Comparison of ENCODE assay signal across 9 cellular contexts in the genomic region with DNA sequence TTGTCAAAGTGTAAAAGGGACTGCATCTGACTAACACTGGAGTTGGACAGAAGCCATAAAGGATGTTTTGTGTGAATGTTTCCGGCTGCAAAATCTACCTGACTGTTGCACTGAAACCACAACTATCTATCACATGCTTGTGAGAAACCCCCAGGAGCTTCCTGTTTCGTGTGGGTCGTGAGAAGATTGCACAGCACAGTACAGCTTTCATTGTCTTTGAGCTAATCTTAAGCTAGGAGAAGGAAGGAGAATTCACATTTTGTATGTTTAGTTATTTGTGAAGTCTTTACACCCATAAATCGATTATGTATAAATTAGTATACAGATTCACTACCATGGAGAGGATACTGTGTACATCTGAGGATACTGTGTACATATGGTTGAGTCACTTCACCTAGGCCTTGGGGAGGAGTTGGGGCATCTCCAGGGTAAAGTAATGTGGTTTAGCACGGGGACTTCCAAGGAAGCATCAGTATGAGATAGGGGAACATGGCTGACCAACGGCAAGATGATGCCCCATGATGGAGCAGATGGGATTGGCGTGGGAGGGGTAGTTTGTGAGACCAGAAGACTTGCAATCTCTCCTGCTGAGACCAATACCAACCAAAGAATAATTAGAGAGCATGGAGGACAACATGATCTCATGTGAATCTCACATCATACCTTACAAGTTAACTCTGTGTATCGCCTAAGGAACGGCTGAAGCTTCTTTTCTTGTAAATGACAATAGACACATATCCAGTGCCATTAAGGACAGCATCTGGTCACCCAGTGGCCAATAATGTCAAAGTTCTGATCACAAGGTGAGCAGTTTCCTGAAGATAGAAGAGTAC. TPM values are rescaled to one million over a fixed set of nuclear protein-coding genes. Genes with fewer than 3 reads are reported as not detected.
DNase-seq lines count a peak whose midpoint lies in the region; ATAC-seq and TF ChIP-seq lines count a peak whose summit lies in the region.
"Had no signal": no experiment of that assay in that cellular context is flagged by ENCODE, and none has a peak within 500 bp of the region (broad histone marks: within the 10 kb centered on the region; RNA-seq: fewer than 3 reads in every experiment).

No MANE protein-coding gene starts in this region.

- in situ Hi-C loops in HAP-1 (cut with MboI; ENCODE audit: low sequenced_read_pairs) = no loop called here

- CTCF ChIA-PET in OCI-LY7 (lab: Charles Lee; ENCODE audit: unreplicated experiment) = interaction anchor here (1.3 kb wide), 1 partner anchor 10 kb away, joined by 4 read pairs; no protein-coding TSS in a partner anchor

- H4K20me1 ChIP-seq in OCI-LY7 (ENCODE audit: insufficient read depth, low read length) = no peaks in the 10 kb centered on the region

- peaks cover 8% of the 10 kb centered on the region for H3K27me3 ChIP-seq in endodermal cell (ENCODE audit: control insufficient read depth, insufficient read depth, low read length, poor library complexity, severe bottlenecking)
- no peaks in the 10 kb centered on the region for H3K27me3 ChIP-seq in HAP-1 (ENCODE audit: low read depth)

- no peaks in the 10 kb centered on the region for H3K9me3 ChIP-seq in OCI-LY7 (ENCODE audit: low read length)
- H3K9me3 ChIP-seq in endodermal cell (ENCODE audit: control insufficient read depth, low read length) = no peaks in the 10 kb centered on the region
- H3K9me3 ChIP-seq in HAP-1 = no peaks in the 10 kb centered on the region

- H3K27ac Mint-ChIP-seq in naive thymus-derived CD8-positive, alpha-beta T cell = peak overlapping the region; percentile 93 to 100 (median 98)
- no peak overlapping the region for H3K27ac Mint-ChIP-seq in endodermal cell

- H3K36me3 Mint-ChIP-seq in naive thymus-derived CD8-positive, alpha-beta T cell = peaks cover 0 to 2% (median 0%) of the 10 kb centered on the region in 3 donors
- H3K36me3 Mint-ChIP-seq in endodermal cell (ENCODE audit: low read depth) = no peaks in the 10 kb centered on the region

- H3K27ac ChIP-seq in OCI-LY7 (ENCODE audit: low read depth, low read length, poor library complexity, severe bottlenecking) (peak overlapping the region; percentile 98), endodermal cell (ENCODE audit: low read depth, low read length) (no peak overlapping the region)
- H3K27ac ChIP-seq: VCaP had no signal

- H3K9me3 Mint-ChIP-seq in naive thymus-derived CD8-positive, alpha-beta T cell = no peaks in the 10 kb centered on the region
- H3K9me3 Mint-ChIP-seq in endodermal cell = peaks cover 39% of the 10 kb centered on the region

- intact Hi-C loops in OCI-LY7 (cut with micrococcal nuclease; ENCODE audit: unreplicated experiment) = loop anchor here (2.0 to 10.0 kb wide), 4 partner anchors 83 to 647 kb away; partner anchors contain the start of genes OFD1, TLR7 and TRAPPC2

- TF ChIP-seq CTCF in OCI-LY7 (conservative IDR thresholded peaks at IDR 0.05; ENCODE audit: low read length) (no peak), endodermal cell (conservative IDR thresholded peaks at IDR 0.05) (no peak)

- ATAC-seq in GM18519 (IDR thresholded peaks at IDR 0.05; ENCODE audit: low FRiP score, unreplicated experiment) = peak; percentile 49
- peak; percentile 72 for ATAC-seq in HG02870 (IDR thresholded peaks at IDR 0.05; ENCODE audit: unreplicated experiment)
- ATAC-seq in naive thymus-derived CD8-positive, alpha-beta T cell = peak; percentile 69 to 76

- peak overlapping the region; percentile 53; the same call in 1 of the 2 replicates for H2AFZ ChIP-seq in OCI-LY7 (ENCODE audit: low read length)

- no peaks in the 10 kb centered on the region for H3K36me3 ChIP-seq in OCI-LY7 (ENCODE audit: insufficient read depth, low read length)
- H3K36me3 ChIP-seq in endodermal cell (ENCODE audit: control insufficient read depth, insufficient read depth, low read length) = no peaks in the 10 kb centered on the region
- no peaks in the 10 kb centered on the region for H3K36me3 ChIP-seq in HAP-1 (replicated peaks)

- peak overlapping the region; percentile 44 for H3K4me3 ChIP-seq in OCI-LY7 (ENCODE audit: low read depth, low read length, poor library complexity, severe bottlenecking)
- no peak overlapping the region for H3K4me3 ChIP-seq in endodermal cell (ENCODE audit: low read length)
- H3K4me3 ChIP-seq in HAP-1 = no peak overlapping the region

- POLR2A ChIA-PET in OCI-LY7 (lab: Charles Lee) = interaction anchor here (0.8 to 5.1 kb wide), 13 partner anchors 8 to 138 kb away, joined by 3 to 51 read pairs (median 5); partner anchors contain the start of gene TMSB4X
- POLR2A ChIA-PET in naive thymus-derived CD8-positive, alpha-beta T cell (lab: Charles Lee) = interaction anchor here (0.9 to 20.9 kb wide), 18 partner anchors 14 to 566 kb away, joined by 3 to 1055 read pairs (median 18); partner anchors contain the start of genes TCEANC and TMSB4X

- H3K27me3 Mint-ChIP-seq in naive thymus-derived CD8-positive, alpha-beta T cell = no peaks in the 10 kb centered on the region
- peaks cover 3% of the 10 kb centered on the region for H3K27me3 Mint-ChIP-seq in endodermal cell (ENCODE audit: insufficient read depth)

- H3K79me2 ChIP-seq in OCI-LY7 (ENCODE audit: insufficient read depth, low read depth, low read length) = no peaks in the 10 kb centered on the region

- DNase-seq in OCI-LY7 (ENCODE audit: low spot score) (peak; percentile 89), endodermal cell (no peak), HAP-1 (ENCODE audit: low spot score in 2 of 2) (no peak), NCI-H524 treated with DMSO at 0.1 percent for 48 hours (lab: John Stamatoyannopoulos, UW) (no peak)
- DNase-seq in activated naive CD4-positive, alpha-beta T cell treated with Interleukin-2 at 50 U/mL for 16 hours = peak; percentile 65
- DNase-seq in naive thymus-derived CD8-positive, alpha-beta T cell = peak in 9 of 10 donors; percentile 42 to 93 (median 78)

- TSS peak; percentile 50 for BruUV-seq in OCI-LY7 (replicated peaks; lab: Mats Ljungman, UMichigan)

- H3K4me1 Mint-ChIP-seq in naive thymus-derived CD8-positive, alpha-beta T cell = peaks cover 16 to 93% (median 81%) of the 10 kb centered on the region in 4 donors
- H3K4me1 Mint-ChIP-seq in endodermal cell = peaks cover 6% of the 10 kb centered on the region

- peak overlapping the region; percentile 57 to 89 (median 84) for H3K4me3 Mint-ChIP-seq in naive thymus-derived CD8-positive, alpha-beta T cell
- H3K4me3 Mint-ChIP-seq in endodermal cell = no peak overlapping the region

- H3K9ac ChIP-seq in endodermal cell (ENCODE audit: extremely low read depth, low read length, poor library complexity, severe bottlenecking) = no peak overlapping the region

- H3K4me1 ChIP-seq in OCI-LY7 (ENCODE audit: insufficient read depth, low read length, poor library complexity, severe bottlenecking) (peaks cover 94% of the 10 kb centered on the region), endodermal cell (ENCODE audit: control insufficient read depth, insufficient read depth, low read length) (no peaks in the 10 kb centered on the region), HAP-1 (peaks cover 13% of the 10 kb centered on the region)

- no peaks in the 10 kb centered on the region for H3K9me2 ChIP-seq in OCI-LY7 (ENCODE audit: insufficient read depth, low read length)

- 89% methylated on average over 7 of the region's 9 CpGs; no CpG with 5 or more reads in 1 of the 2 experiments for WGBS in endodermal cell (ENCODE audit: insufficient coverage in 1 of 2, insufficient read length in 1 of 2), 2 experiments

- peak overlapping the region; percentile 72 for H3K4me2 ChIP-seq in OCI-LY7 (ENCODE audit: low read length)

RNA-seq across cellular contexts. Expression of gene FAM9C, which starts 43.1 kb away (rescaled TPM):
- total RNA-seq in OCI-LY7 (2014; rRNA removed; shearing (Covaris generic)) = 0.13 TPM in 1 of 2 replicates, not detected in the other
- not detected in 2 replicates for total RNA-seq in OCI-LY7 (2022)
- not detected for total RNA-seq in naive thymus-derived CD8-positive, alpha-beta T cell
- polyA plus RNA-seq in naive thymus-derived CD8-positive, alpha-beta T cell = not detected
- not detected for total RNA-seq in endodermal cell
- polyA plus RNA-seq in endodermal cell (2013, experiment 1 of 2) = not detected
- polyA plus RNA-seq in endodermal cell (2013, experiment 2 of 2) = not detected

Comparison
In these comparisons a context has a peak if more than half of its experiments do, and no peak if none do; other contexts are left out.
1. DNase-seq: peak in OCI-LY7 (single experiment), activated naive CD4-positive, alpha-beta T cell treated with Interleukin-2 at 50 U/mL for 16 hours (single experiment) and naive thymus-derived CD8-positive, alpha-beta T cell (9 of 10); none in endodermal cell (single experiment), HAP-1 (0 of 2) and NCI-H524 treated with DMSO at 0.1 percent for 48 hours (single experiment).
2. Peak in every context shown above with its lines, with median percentiles within 50 percentile points of each other: ATAC-seq.